In genomic region chr10:119316002-119316358, GRCh38 we compare ENCODE assay signal across 9 cellular contexts.
A peak's percentile ranks its signal among the peaks of the same experiment; 100 is the strongest.
DNase-seq lines count a peak whose midpoint lies in the region; ATAC-seq and TF ChIP-seq lines count a peak whose summit lies in the region.
"Had no signal": no experiment of that assay in that cellular context is flagged by ENCODE, and none has a peak within 500 bp of the region (broad histone marks: within the 10 kb centered on the region; RNA-seq: fewer than 3 reads in every experiment).

No MANE protein-coding gene starts in this region.

- intact Hi-C loops in right cardiac atrium (cut with DNase I): no loop called here
- intact Hi-C loops in Right ventricle myocardium inferior (cut with DNase I): no loop called here
- intact Hi-C loops in adrenal gland (cut with DNase I): no loop called here

- no peaks in the 10 kb centered on the region for H3K36me3 ChIP-seq in adrenal gland (replicated peaks in 1 of 2)
- no peaks in the 10 kb centered on the region for H3K36me3 ChIP-seq in mesendoderm (ENCODE audit: control insufficient read depth, insufficient read depth, low read length)
- H3K36me3 ChIP-seq in upper lobe of left lung: no peaks in the 10 kb centered on the region
- H3K36me3 ChIP-seq: WERI-Rb-1 had no signal

- H3K4me2 ChIP-seq in mesendoderm (ENCODE audit: low read length): no peak overlapping the region

- TF ChIP-seq POLR2A in adrenal gland (IDR thresholded peaks at IDR 0.05) (no peak), upper lobe of left lung (IDR thresholded peaks at IDR 0.05) (no peak)

- H3K4me3 ChIP-seq in right cardiac atrium (ENCODE audit: low read length) (no peak overlapping the region), adrenal gland (no peak overlapping the region), mesendoderm (ENCODE audit: low read length) (no peak overlapping the region), upper lobe of left lung (no peak overlapping the region)

- TF ChIP-seq CTCF in adrenal gland (IDR thresholded peaks at IDR 0.05): no peak
- no peak for TF ChIP-seq CTCF in upper lobe of left lung (IDR thresholded peaks at IDR 0.05)

- 90% methylated on average over 2 of the region's 2 CpGs for WGBS in right cardiac atrium
- 94 to 100% (median 98%) methylated on average over 2 of the region's 2 CpGs for WGBS in adrenal gland, 4 donors
- no CpG with 5 or more reads among the region's 2 CpGs for WGBS in mesendoderm (ENCODE audit: extremely low coverage, insufficient coverage, low lambda C conversion rate)
- WGBS in upper lobe of left lung, 2 donors: 81 to 100% methylated on average over 1 to 2 of the region's 2 CpGs

- no peak for ATAC-seq in right cardiac atrium
- ATAC-seq in Right ventricle myocardium inferior: no peak
- ATAC-seq in upper lobe of left lung (ENCODE audit: low FRiP score in 2 of 2): no peak
- no peak for ATAC-seq in HG03442 (IDR thresholded peaks at IDR 0.05; ENCODE audit: unreplicated experiment)
- ATAC-seq in HG02588 (IDR thresholded peaks at IDR 0.05; ENCODE audit: unreplicated experiment): no peak

- H3K27ac ChIP-seq in right cardiac atrium (ENCODE audit: low read length): peak overlapping the region; percentile 73
- H3K27ac ChIP-seq in adrenal gland: peak overlapping the region; percentile 29 to 95 (median 76)
- H3K27ac ChIP-seq in mesendoderm (ENCODE audit: low read depth, low read length): no peak overlapping the region
- H3K27ac ChIP-seq in upper lobe of left lung: peak overlapping the region in 3 of 4 donors; percentile 10 to 43 (median 38)

- H2BK5ac ChIP-seq in mesendoderm (ENCODE audit: low read length): no peak overlapping the region

- TF ChIP-seq EP300 in upper lobe of left lung (IDR thresholded peaks at IDR 0.05): no peak

- H2AK5ac ChIP-seq in mesendoderm (ENCODE audit: low read length): no peak overlapping the region

- H3K9me3 ChIP-seq in right cardiac atrium (ENCODE audit: control insufficient read depth, low read length) (no peaks in the 10 kb centered on the region), adrenal gland (replicated peaks in 1 of 3) (no peaks in the 10 kb centered on the region), upper lobe of left lung (no peaks in the 10 kb centered on the region)

- no peak overlapping the region for H3K56ac ChIP-seq in mesendoderm (ENCODE audit: low read length)

- DNase-seq in right cardiac atrium (peak in 1 of 3 donors; percentile 9), Right ventricle myocardium inferior (ENCODE audit: missing footprints) (no peak), adrenal gland (no peak), mesendoderm (no peak), upper lobe of left lung (no peak), amniotic stem cell (lab: John Stamatoyannopoulos, UW) (no peak)

- H3K4me1 ChIP-seq in right cardiac atrium (ENCODE audit: control insufficient read depth, insufficient read depth, low read length): peaks cover 63% of the 10 kb centered on the region
- peaks cover 17 to 32% of the 10 kb centered on the region in 2 donors for H3K4me1 ChIP-seq in adrenal gland (replicated peaks in 1 of 2)
- peaks cover 17% of the 10 kb centered on the region for H3K4me1 ChIP-seq in mesendoderm (ENCODE audit: control insufficient read depth, low read depth, low read length)
- peaks cover 36 to 76% (median 73%) of the 10 kb centered on the region in 4 donors for H3K4me1 ChIP-seq in upper lobe of left lung

- H4K5ac ChIP-seq in mesendoderm (ENCODE audit: low read length): no peak overlapping the region

- no peaks in the 10 kb centered on the region for H3K79me2 ChIP-seq in mesendoderm (ENCODE audit: control insufficient read depth, insufficient read depth, low read length)

- no peak overlapping the region for H4K8ac ChIP-seq in mesendoderm (ENCODE audit: low read depth, low read length)

- peak overlapping the region; percentile 5 for H2BK120ac ChIP-seq in mesendoderm (ENCODE audit: low read depth, low read length)

- H3K23ac ChIP-seq in mesendoderm (ENCODE audit: low read length): no peak overlapping the region

- H3K18ac ChIP-seq in mesendoderm (ENCODE audit: low read length): no peak overlapping the region

- H3K9ac ChIP-seq in mesendoderm (ENCODE audit: low read length): no peak overlapping the region

- H3K4ac ChIP-seq in mesendoderm (ENCODE audit: low read depth, low read length): no peak overlapping the region

- no peak overlapping the region for H2BK15ac ChIP-seq in mesendoderm (replicated peaks; ENCODE audit: low read depth)

- peaks cover 1% of the 10 kb centered on the region for H3K79me1 ChIP-seq in mesendoderm (ENCODE audit: low read length)

- H3K27me3 ChIP-seq in right cardiac atrium (ENCODE audit: control insufficient read depth, insufficient read depth) (no peaks in the 10 kb centered on the region), adrenal gland (no peaks in the 10 kb centered on the region), mesendoderm (ENCODE audit: insufficient read depth, low read length, poor library complexity) (no peaks in the 10 kb centered on the region), upper lobe of left lung (no peaks in the 10 kb centered on the region)
